In genomic region chr12:6551063-6551461, GRCh38 we compare ENCODE assay signal across 10 cellular contexts. TPM values are rescaled to one million over a fixed set of nuclear protein-coding genes. Genes with fewer than 3 reads are reported as not detected.
DNase-seq lines count a peak whose midpoint lies in the region; ATAC-seq and TF ChIP-seq lines count a peak whose summit lies in the region.
"Had no signal": no experiment of that assay in that cellular context is flagged by ENCODE, and none has a peak within 500 bp of the region (broad histone marks: within the 10 kb centered on the region; RNA-seq: fewer than 3 reads in every experiment).

No MANE protein-coding gene starts in this region.

- intact Hi-C loops in IMR-90 (cut with micrococcal nuclease) (loop anchor here (10.0 kb wide), 2 partner anchors 134 to 566 kb away; partner anchors contain the start of gene ZNF384), dorsolateral prefrontal cortex (cut with DNase I) (loop anchor here in 1 of 2 donors (5.0 kb wide), 1 partner anchor 79 kb away; the partner anchor contains the start of gene VAMP1), lower lobe of right lung (cut with DNase I) (no loop called here)

- H4K91ac ChIP-seq in IMR-90 (ENCODE audit: insufficient read depth, low read depth, low read length), result peak overlapping the region; percentile 91

- POLR2A ChIA-PET in IMR-90 (lab: Charles Lee; ENCODE audit: unreplicated experiment), result interaction anchor here (1.6 to 5.2 kb wide), 2 partner anchors 11 to 16 kb away, joined by 6 to 48 read pairs; partner anchors contain the start of gene GAPDH

- H2AK9ac ChIP-seq in IMR-90 (replicated peaks; ENCODE audit: low read depth, low read length, poor library complexity), result peak overlapping the region; percentile 90

- TF ChIP-seq POLR2A in IMR-90 (IDR thresholded peaks at IDR 0.05; ENCODE audit: low read depth, low read length), result no peak

- no peak for TF ChIP-seq RAD21 in IMR-90 (IDR thresholded peaks at IDR 0.05; ENCODE audit: low read length)

- peak overlapping the region; percentile 99; the same call in 1 of the 2 replicates for H2AK5ac ChIP-seq in IMR-90 (ENCODE audit: low read depth, low read length)

- peaks cover 26% of the 10 kb centered on the region; the same call in 1 of the 2 replicates for H4K20me1 ChIP-seq in IMR-90 (ENCODE audit: insufficient read depth, low read length)

- no peaks in the 10 kb centered on the region for H3K9me3 ChIP-seq in IMR-90 (ENCODE audit: control insufficient read depth, insufficient read depth, low read length)
- no peaks in the 10 kb centered on the region for H3K9me3 ChIP-seq in lower lobe of right lung
- H3K9me3 ChIP-seq in subcutaneous abdominal adipose tissue (ENCODE audit: control insufficient read depth in 5 of 5, low read length in 5 of 5), result no peaks in the 10 kb centered on the region

- BruUV-seq in IMR-90 (replicated peaks; lab: Mats Ljungman, UMichigan), result no TSS peak

- H2BK5ac ChIP-seq in IMR-90 (ENCODE audit: low read depth, low read length, poor library complexity, severe bottlenecking), result peak overlapping the region; percentile 88

- no peak for DNase-seq in IMR-90
- DNase-seq in dorsolateral prefrontal cortex, result peak; percentile 57 to 92 (median 80)
- DNase-seq in lower lobe of right lung, result no peak
- DNase-seq in amniotic stem cell (lab: John Stamatoyannopoulos, UW), result no peak
- no peak for DNase-seq in NK-92 (lab: John Stamatoyannopoulos, UW; ENCODE audit: unreplicated experiment)
- DNase-seq in middle frontal gyrus (ENCODE audit: extremely low spot score, low spot score), result no peak
- no peak for DNase-seq in left lobe of liver (ENCODE audit: low spot score)
- DNase-seq: activated B cell treated with CpG ODN at 0.5 μM for 24 hours, NCI-H82 had no signal

- H3K36me3 ChIP-seq in IMR-90 (ENCODE audit: control insufficient read depth, insufficient read depth, low read length) (peaks cover 15% of the 10 kb centered on the region), lower lobe of right lung (peaks cover 41% of the 10 kb centered on the region), subcutaneous abdominal adipose tissue (ENCODE audit: control insufficient read depth in 5 of 5, insufficient read depth in 5 of 5, low read length in 5 of 5) (peaks cover 2 to 46% (median 39%) of the 10 kb centered on the region in 5 donors)

- H2BK20ac ChIP-seq in IMR-90 (ENCODE audit: low read depth, low read length), result peak overlapping the region; percentile 74; the same call in 1 of the 2 replicates

- H3K9ac ChIP-seq in IMR-90 (ENCODE audit: low read depth, low read length) (no peak overlapping the region), subcutaneous abdominal adipose tissue (ENCODE audit: low read length in 5 of 5) (peak overlapping the region in 1 of 5 donors; percentile 46)

- H3K4me2 ChIP-seq in IMR-90 (ENCODE audit: low read depth, low read length), result no peak overlapping the region

- dilution Hi-C loops in IMR-90 (cut with HindIII; ENCODE audit: low sequenced_read_pairs, unreplicated experiment), result no loop called here

- H3K23ac ChIP-seq in IMR-90 (ENCODE audit: low read depth, low read length), result peak overlapping the region; percentile 69

- CTCF ChIA-PET in IMR-90 (lab: Yijun Ruan, JAX), result interaction anchor here (0.6 to 1.9 kb wide), 2 partner anchors 13 to 109 kb away, joined by 5 to 7 read pairs; no protein-coding TSS in a partner anchor

- H3K27me3 ChIP-seq in IMR-90 (ENCODE audit: control insufficient read depth, insufficient read depth, low read length) (no peaks in the 10 kb centered on the region), dorsolateral prefrontal cortex (no peaks in the 10 kb centered on the region), lower lobe of right lung (ENCODE audit: low read depth) (no peaks in the 10 kb centered on the region), subcutaneous abdominal adipose tissue (ENCODE audit: control insufficient read depth in 5 of 5, insufficient read depth in 4 of 5, low read length in 5 of 5) (no peaks in the 10 kb centered on the region)

- peak overlapping the region; percentile 85 for H3K14ac ChIP-seq in IMR-90 (replicated peaks; ENCODE audit: low read depth, low read length)

- ATAC-seq in IMR-90 (ENCODE audit: low read depth) (no peak), lower lobe of right lung (no peak), left lobe of liver (no peak)

- WGBS in IMR-90 (ENCODE audit: extremely low coverage in 2 of 2, insufficient read length in 1 of 2), 2 experiments, result 89% methylated on average over 7 of the region's 18 CpGs; no CpG with 5 or more reads in 1 of the 2 experiments

- H3K56ac ChIP-seq in IMR-90 (ENCODE audit: extremely low read depth, insufficient read depth, low read length), result no peak overlapping the region

- peak overlapping the region; percentile 98 for H3K4ac ChIP-seq in IMR-90 (ENCODE audit: low read depth, low read length)

- TF ChIP-seq CTCF in IMR-90 (conservative IDR thresholded peaks at IDR 0.05; ENCODE audit: low read depth, low read length) (no peak), dorsolateral prefrontal cortex (IDR thresholded peaks at IDR 0.05 in 54 of 56, conservative IDR thresholded peaks at IDR 0.05 in 2 of 56; ENCODE audit: low read depth in 1 of 56, partially characterized antibody in 56 of 56) (no peak), lower lobe of right lung (IDR thresholded peaks at IDR 0.05) (no peak)

- in situ Hi-C loops in IMR-90 (cut with MboI; ENCODE audit: low sequenced_read_pairs), result no loop called here

- H3K79me1 ChIP-seq in IMR-90 (ENCODE audit: low read depth in 1 of 2, low read length in 2 of 2), result peaks cover 30 to 86% of the 10 kb centered on the region in 2 experiments; a peak in 3 of 4 replicates

- H2BK15ac ChIP-seq in IMR-90 (ENCODE audit: low read depth, low read length), result peak overlapping the region; percentile 77; the same call in 1 of the 3 replicates

- no peak overlapping the region for H3K4me3 ChIP-seq in IMR-90 (ENCODE audit: insufficient read depth, low read depth, low read length)
- H3K4me3 ChIP-seq in dorsolateral prefrontal cortex, result peak overlapping the region in 58 of 59 donors; percentile 19 to 100 (median 94)
- peak overlapping the region; percentile 25 for H3K4me3 ChIP-seq in lower lobe of right lung
- H3K4me3 ChIP-seq in subcutaneous abdominal adipose tissue (ENCODE audit: low read depth in 1 of 5, low read length in 5 of 5), result peak overlapping the region in 4 of 5 donors; percentile 9 to 39 (median 18)

- H3K18ac ChIP-seq in IMR-90 (ENCODE audit: low read depth, low read length), result no peak overlapping the region

- peak overlapping the region; percentile 3; the same call in 1 of the 2 replicates for H4K5ac ChIP-seq in IMR-90 (ENCODE audit: low read depth, low read length)

- H3K9me1 ChIP-seq in IMR-90 (ENCODE audit: insufficient read depth, low read length), result peaks cover 29% of the 10 kb centered on the region

- peak overlapping the region; percentile 86 for H3K27ac ChIP-seq in IMR-90 (ENCODE audit: insufficient read depth, low read length)
- peak overlapping the region; percentile 65 to 98 (median 94) for H3K27ac ChIP-seq in dorsolateral prefrontal cortex
- peak overlapping the region; percentile 78 for H3K27ac ChIP-seq in lower lobe of right lung
- H3K27ac ChIP-seq in subcutaneous abdominal adipose tissue (ENCODE audit: low read depth, low read length), result peak overlapping the region; percentile 26

- no peak overlapping the region for H2AFZ ChIP-seq in IMR-90 (replicated peaks; ENCODE audit: low read length, poor library complexity)

- H2BK120ac ChIP-seq in IMR-90 (ENCODE audit: low read depth, low read length), result peak overlapping the region; percentile 88

- H3K4me1 ChIP-seq in IMR-90 (ENCODE audit: control insufficient read depth, insufficient read depth, low read length) (peaks cover 54% of the 10 kb centered on the region), lower lobe of right lung (peaks cover 71% of the 10 kb centered on the region), subcutaneous abdominal adipose tissue (ENCODE audit: control insufficient read depth in 5 of 5, insufficient read depth in 5 of 5, low read length in 5 of 5) (peaks cover 16 to 82% (median 69%) of the 10 kb centered on the region in 5 donors)

- H4K8ac ChIP-seq in IMR-90 (ENCODE audit: low read depth in 2 of 2, low read length in 2 of 2), result peak overlapping the region; percentile 60 to 80; a peak in 3 of 4 replicates

RNA-seq across cellular contexts. Expression of gene IFFO1, which starts 4.8 kb away (rescaled TPM):
- 5.6 and 5.8 TPM in 2 replicates for total RNA-seq in IMR-90 (2012; rRNA removed)
- 35.1 and 37.8 TPM in 2 replicates for polyA plus RNA-seq in IMR-90 (2012; rRNA removed)
- polyA plus RNA-seq in IMR-90 (2012; cell fraction: cytosol; rRNA removed), result 30.6 and 33.4 TPM in 2 replicates
- 194 and 345 TPM in 2 replicates for polyA plus RNA-seq in IMR-90 (2012; cell fraction: nucleus; rRNA removed; ENCODE audit: low replicate concordance)
- 10 to 100 TPM; 29.9 to 71.0 (median 45.2) TPM for total RNA-seq in dorsolateral prefrontal cortex
- 27.6 TPM for total RNA-seq in lower lobe of right lung
- 8.8 TPM for total RNA-seq in left lobe of liver

RNA-seq across cellular contexts. Expression of gene GAPDH, which starts 16.7 kb away (rescaled TPM):
- 11,536 and 12,939 TPM in 2 replicates for total RNA-seq in IMR-90 (2012; rRNA removed)
- polyA plus RNA-seq in IMR-90 (2012; rRNA removed), result 21,893 and 22,387 TPM in 2 replicates
- 8,363 and 20,126 TPM in 2 replicates for polyA plus RNA-seq in IMR-90 (2012; cell fraction: cytosol; rRNA removed)
- polyA plus RNA-seq in IMR-90 (2012; cell fraction: nucleus; rRNA removed; ENCODE audit: low replicate concordance), result 5,196 and 8,980 TPM in 2 replicates
- total RNA-seq in dorsolateral prefrontal cortex, result 1,000 to 10,000 TPM; 1,552 to 3,778 (median 2,635) TPM
- 766 TPM for total RNA-seq in lower lobe of right lung
- total RNA-seq in left lobe of liver, result 1,145 TPM

RNA-seq across cellular contexts. Expression of gene NOP2, which starts 17.0 kb away (rescaled TPM):
- 32.5 and 35.8 TPM in 2 replicates for total RNA-seq in IMR-90 (2012; rRNA removed)
- 49.9 and 51.7 TPM in 2 replicates for polyA plus RNA-seq in IMR-90 (2012; rRNA removed)
- 11.8 and 18.6 TPM in 2 replicates for polyA plus RNA-seq in IMR-90 (2012; cell fraction: cytosol; rRNA removed)
- polyA plus RNA-seq in IMR-90 (2012; cell fraction: nucleus; rRNA removed; ENCODE audit: low replicate concordance), result 170 and 206 TPM in 2 replicates
- total RNA-seq in dorsolateral prefrontal cortex, result 10 to 100 TPM; 17.8 to 57.6 (median 26.6) TPM
- 30.2 TPM for total RNA-seq in lower lobe of right lung
- total RNA-seq in left lobe of liver, result 14.9 TPM

RNA-seq across cellular contexts. Expression of gene CHD4, which starts 56.1 kb away (rescaled TPM):
- 262 and 279 TPM in 2 replicates for total RNA-seq in IMR-90 (2012; rRNA removed)
- 99.8 and 116 TPM in 2 replicates for polyA plus RNA-seq in IMR-90 (2012; rRNA removed)
- 56.6 and 65.1 TPM in 2 replicates for polyA plus RNA-seq in IMR-90 (2012; cell fraction: cytosol; rRNA removed)
- 126 and 164 TPM in 2 replicates for polyA plus RNA-seq in IMR-90 (2012; cell fraction: nucleus; rRNA removed; ENCODE audit: low replicate concordance)
- total RNA-seq in dorsolateral prefrontal cortex, result 100 to 1,000 TPM; 139 to 266 (median 179) TPM
- 169 TPM for total RNA-seq in lower lobe of right lung
- 87.3 TPM for total RNA-seq in left lobe of liver

RNA-seq across cellular contexts. Expression of gene NCAPD2, which starts 57.2 kb away (rescaled TPM):
- total RNA-seq in IMR-90 (2012; rRNA removed) (52.8 and 57.9 TPM in 2 replicates), dorsolateral prefrontal cortex (10 to 100 TPM; 10.2 to 44.7 (median 21.8) TPM), lower lobe of right lung (32.0 TPM), left lobe of liver (9.0 TPM)
- polyA plus RNA-seq in IMR-90 (2012; rRNA removed), result 35.6 and 40.9 TPM in 2 replicates
- polyA plus RNA-seq in IMR-90 (2012; cell fraction: cytosol; rRNA removed), result 24.1 and 33.8 TPM in 2 replicates
- polyA plus RNA-seq in IMR-90 (2012; cell fraction: nucleus; rRNA removed; ENCODE audit: low replicate concordance), result 21.1 and 24.2 TPM in 2 replicates

Comparison
In these comparisons a context has a peak if more than half of its experiments do, and no peak if none do; other contexts are left out.
1. DNase-seq: peak in dorsolateral prefrontal cortex (10 of 10); none in IMR-90 (single experiment), lower lobe of right lung (single experiment), amniotic stem cell (single experiment), NK-92 (single experiment), middle frontal gyrus (single experiment) and left lobe of liver (single experiment).
2. H3K27ac ChIP-seq: peak in every context shown above with its lines; median percentile 94 in dorsolateral prefrontal cortex; 86 in IMR-90; 78 in lower lobe of right lung; 26 in subcutaneous abdominal adipose tissue.